In the genomic region with DNA sequence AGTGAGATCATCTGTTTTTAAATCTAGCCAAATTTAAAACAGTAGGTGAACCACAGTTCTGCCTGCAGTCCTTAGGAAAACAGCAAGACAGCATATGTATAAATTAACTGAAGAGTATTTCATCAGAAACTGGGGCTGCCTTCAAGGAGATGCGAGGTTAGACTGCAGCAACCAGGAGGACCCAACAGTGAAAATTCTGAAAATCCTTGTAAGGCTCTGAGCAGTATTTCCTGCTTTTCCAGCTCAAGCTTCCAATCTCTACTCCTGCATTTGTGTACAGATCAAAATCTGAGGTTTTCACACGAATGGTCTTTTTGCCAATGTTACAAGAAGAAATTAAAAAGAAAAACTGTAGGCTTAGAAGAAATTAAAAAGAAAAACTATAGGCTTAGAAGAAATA, we compare ENCODE assay signal across 17 cellular contexts. TPM values are rescaled to one million over a fixed set of nuclear protein-coding genes. Genes with fewer than 3 reads are reported as not detected.
"Had no signal": no experiment of that assay in that cellular context is flagged by ENCODE, and none has a peak within 500 bp of the region (broad histone marks: within the 10 kb centered on the region; RNA-seq: fewer than 3 reads in every experiment).

No MANE protein-coding gene starts in this region.

- H3K36me3 Mint-ChIP-seq: activated naive CD4-positive, alpha-beta T cell treated with anti-CD3 and anti-CD28 coated beads, Interleukin-2, amount 50 U/mL, for 72 hours; mesothelial cell of epicardium; type B pancreatic cell had no signal

- H3K4me1 Mint-ChIP-seq: mesothelial cell of epicardium had no signal

- H3K4me3 Mint-ChIP-seq: effector memory CD8-positive, alpha-beta T cell; mesothelial cell of epicardium; nephron; stimulated activated naive CD8-positive, alpha-beta T cell treated with anti-CD3 and anti-CD28 coated beads, Interleukin-15, amount 100 ng/mL, for 72 hours; type B pancreatic cell had no signal

- H3K9me3 Mint-ChIP-seq: activated naive CD4-positive, alpha-beta T cell treated with anti-CD3 and anti-CD28 coated beads, Interleukin-2, amount 50 U/mL, for 72 hours; effector memory CD8-positive, alpha-beta T cell; nephron; stimulated activated naive CD8-positive, alpha-beta T cell treated with anti-CD3 and anti-CD28 coated beads, Interleukin-15, amount 100 ng/mL, for 72 hours; type B pancreatic cell had no signal

- H3K4me3 ChIP-seq: lung, smooth muscle cell had no signal

- H3K4me2 ChIP-seq: smooth muscle cell had no signal

- H3K27ac Mint-ChIP-seq: activated naive CD4-positive, alpha-beta T cell treated with anti-CD3 and anti-CD28 coated beads, Interleukin-2, amount 50 U/mL, for 72 hours; effector memory CD8-positive, alpha-beta T cell; mesothelial cell of epicardium; stimulated activated naive CD8-positive, alpha-beta T cell treated with anti-CD3 and anti-CD28 coated beads, Interleukin-15, amount 100 ng/mL, for 72 hours; type B pancreatic cell had no signal

- ATAC-seq: activated naive CD4-positive, alpha-beta T cell treated with anti-CD3 and anti-CD28 coated beads, Interleukin-2, amount 50 U/mL, for 72 hours; effector memory CD8-positive, alpha-beta T cell; left lobe of liver; sciatic nerve; stimulated activated naive CD8-positive, alpha-beta T cell treated with anti-CD3 and anti-CD28 coated beads, Interleukin-15, amount 100 ng/mL, for 72 hours had no signal

- H3K27me3 Mint-ChIP-seq: stimulated activated naive CD8-positive, alpha-beta T cell treated with anti-CD3 and anti-CD28 coated beads, Interleukin-15, amount 100 ng/mL, for 72 hours; type B pancreatic cell had no signal

- DNase-seq: activated CD4-positive, alpha-beta T cell treated with anti-CD3 and anti-CD28 coated beads, Interleukin-2, amount 50 U/mL, for 48 hours; activated gamma-delta T cell; effector memory CD8-positive, alpha-beta T cell; foreskin fibroblast; hypothalamus; nucleus accumbens; stimulated activated CD4-positive, alpha-beta T cell treated with anti-CD3 and anti-CD28 coated beads, Interleukin-4, amount 100 ng/mL, for 1 hour; stimulated activated naive CD8-positive, alpha-beta T cell treated with anti-CD3 and anti-CD28 coated beads, Interleukin-15, amount 100 ng/mL, for 72 hours had no signal

RNA-seq across cellular contexts. Expression of a gene that starts 43.7 kb away (rescaled TPM):
- total RNA-seq: activated naive CD4-positive, alpha-beta T cell treated with anti-CD3 and anti-CD28 coated beads, Interleukin-2, amount 50 U/mL, for 72 hours; bronchial epithelial cell; left lobe of liver; mesothelial cell of epicardium; sciatic nerve; smooth muscle cell had no signal
